ENCODE assay signal across 25 cellular contexts in the genomic region with DNA sequence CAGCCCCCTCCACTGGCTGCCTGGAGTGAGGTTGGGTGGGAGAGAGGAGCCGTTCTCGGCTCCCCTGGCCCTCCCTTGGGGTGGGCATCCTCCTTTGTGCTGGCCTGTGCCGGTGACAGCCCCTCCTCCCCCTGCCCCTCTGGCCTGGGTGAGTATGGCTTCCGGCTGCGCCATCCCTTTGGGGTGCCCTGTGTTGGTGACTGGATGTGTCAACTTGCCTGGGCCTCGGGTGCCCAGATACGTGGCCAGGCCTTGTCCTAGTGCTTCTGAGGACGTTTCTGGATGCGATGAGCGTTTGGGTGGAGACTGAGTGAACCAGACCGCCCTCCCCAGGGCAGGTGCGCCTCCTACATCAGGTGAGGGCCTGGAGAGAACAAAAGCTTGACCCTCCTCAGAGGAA. TPM values are rescaled to one million over a fixed set of nuclear protein-coding genes. Genes with fewer than 3 reads are reported as not detected.
DNase-seq lines count a peak whose midpoint lies in the region; ATAC-seq and TF ChIP-seq lines count a peak whose summit lies in the region.
"Had no signal": no experiment of that assay in that cellular context is flagged by ENCODE, and none has a peak within 500 bp of the region (broad histone marks: within the 10 kb centered on the region; RNA-seq: fewer than 3 reads in every experiment).

No MANE protein-coding gene starts in this region.

- TF ChIP-seq CTCF in GM23338 (conservative IDR thresholded peaks at IDR 0.05; ENCODE audit: low read depth in 2 of 2): peak in 1 of 2 experiments; percentile 20; a peak in 1 of 4 replicates
- no peak for TF ChIP-seq CTCF in MM.1S (IDR thresholded peaks at IDR 0.05; ENCODE audit: low read length)

- H2AFZ ChIP-seq in GM23338 (peak overlapping the region; percentile 67; the same call in 1 of the 2 replicates), MM.1S (ENCODE audit: low read length) (no peak overlapping the region), trophoblast cell (ENCODE audit: insufficient read depth, low read length, poor library complexity) (no peak overlapping the region)
- H2AFZ ChIP-seq: hepatocyte had no signal

- DNase-seq in GM23338 (ENCODE audit: low spot score) (no peak), MM.1S (no peak), epithelial cell of prostate (ENCODE audit: low read depth, low spot score) (no peak), trophoblast cell (no peak), NCI-H2196 (lab: John Stamatoyannopoulos, UW; ENCODE audit: unreplicated experiment) (no peak), midbrain (lab: John Stamatoyannopoulos, UW) (no peak), NCI-H526 treated with DMSO at 0.1 percent for 48 hours (lab: John Stamatoyannopoulos, UW) (no peak)
- DNase-seq: activated CD4-positive, CD25-positive, alpha-beta regulatory T cell; activated CD8-positive, alpha-beta T cell treated with anti-CD3 and anti-CD28 coated beads for 36 hours; activated naive CD4-positive, alpha-beta T cell; activated T-cell treated with anti-CD3 and anti-CD28 coated beads for 4 hours; amygdala; central memory CD4-positive, alpha-beta T cell; foreskin melanocyte; GOT3; naive B cell; NCI-H1436; NCI-H510A treated with DMSO at 0.1 percent for 48 hours; NK-92 treated with Interleukin-12 subunit alpha and Interleukin-12 subunit beta, amount 100 ng/mL, for 24 hours; stimulated activated naive CD8-positive, alpha-beta T cell treated with anti-CD3 and anti-CD28 coated beads, Interleukin-15, amount 100 ng/mL, for 72 hours; T-helper 9 cell had no signal

- H2BK5ac ChIP-seq in trophoblast cell (ENCODE audit: low read depth, low read length, poor library complexity): no peak overlapping the region

- no peaks in the 10 kb centered on the region for H3K9me3 ChIP-seq in MM.1S (replicated peaks; ENCODE audit: insufficient read depth, low read length)
- no peaks in the 10 kb centered on the region for H3K9me3 ChIP-seq in trophoblast cell (ENCODE audit: insufficient read depth, low read depth, low read length)
- H3K9me3 ChIP-seq: ovary had no signal

- H3K9me3 Mint-ChIP-seq in GM23338: peaks cover 4% of the 10 kb centered on the region
- H3K9me3 Mint-ChIP-seq: activated CD8-positive, alpha-beta T cell treated with anti-CD3 and anti-CD28 coated beads for 36 hours; naive B cell; stimulated activated naive CD8-positive, alpha-beta T cell treated with anti-CD3 and anti-CD28 coated beads, Interleukin-15, amount 100 ng/mL, for 72 hours; type B pancreatic cell had no signal

- no CpG with 5 or more reads among the region's 12 CpGs for WGBS in trophoblast cell (ENCODE audit: extremely low coverage, insufficient coverage, insufficient read length)

- H4K12ac ChIP-seq in trophoblast cell (ENCODE audit: low read depth, low read length): no peak overlapping the region

- H3K4me3 Mint-ChIP-seq in GM23338: no peak overlapping the region
- H3K4me3 Mint-ChIP-seq: activated CD8-positive, alpha-beta T cell treated with anti-CD3 and anti-CD28 coated beads for 36 hours; naive B cell; stimulated activated naive CD8-positive, alpha-beta T cell treated with anti-CD3 and anti-CD28 coated beads, Interleukin-15, amount 100 ng/mL, for 72 hours had no signal

- H3F3A ChIP-seq in GM23338 (replicated peaks; ENCODE audit: low read depth) (no peaks in the 10 kb centered on the region), MM.1S (ENCODE audit: insufficient read depth, low read length) (no peaks in the 10 kb centered on the region)

- H4K20me1 ChIP-seq in GM23338 (replicated peaks; ENCODE audit: insufficient read depth) (no peaks in the 10 kb centered on the region), MM.1S (ENCODE audit: insufficient read depth, low read length) (no peaks in the 10 kb centered on the region)

- no peaks in the 10 kb centered on the region for H3K79me2 ChIP-seq in GM23338 (replicated peaks; ENCODE audit: insufficient read depth)
- no peaks in the 10 kb centered on the region for H3K79me2 ChIP-seq in MM.1S (ENCODE audit: low read length)
- no peaks in the 10 kb centered on the region for H3K79me2 ChIP-seq in trophoblast cell (ENCODE audit: control insufficient read depth, insufficient read depth, low read length, poor library complexity)
- H3K79me2 ChIP-seq: hepatocyte had no signal

- peak overlapping the region; percentile 8 for H4K91ac ChIP-seq in trophoblast cell (ENCODE audit: low read depth, low read length)

- no peaks in the 10 kb centered on the region; the same call in 1 of the 2 replicates for H3K4me1 ChIP-seq in GM23338 (ENCODE audit: insufficient read depth)
- 0 out of 2 replicates have a peak, but pooled peaks cover 4% of the 10 kb centered on the region for H3K4me1 ChIP-seq in MM.1S (ENCODE audit: low read length)
- H3K4me1 ChIP-seq in trophoblast cell (ENCODE audit: control insufficient read depth in 1 of 2, insufficient read depth in 2 of 2, low read length in 2 of 2): peaks cover 13 to 14% of the 10 kb centered on the region in 2 experiments

- H3K27ac Mint-ChIP-seq in GM23338: no peak overlapping the region
- H3K27ac Mint-ChIP-seq: activated CD8-positive, alpha-beta T cell treated with anti-CD3 and anti-CD28 coated beads for 36 hours; naive B cell; stimulated activated naive CD8-positive, alpha-beta T cell treated with anti-CD3 and anti-CD28 coated beads, Interleukin-15, amount 100 ng/mL, for 72 hours had no signal

- H2BK120ac ChIP-seq in trophoblast cell (ENCODE audit: insufficient read depth, low read length, poor library complexity): peak overlapping the region; percentile 28

- no peak overlapping the region for H3K4me3 ChIP-seq in GM23338
- H3K4me3 ChIP-seq in MM.1S (ENCODE audit: low read length): no peak overlapping the region
- H3K4me3 ChIP-seq in trophoblast cell (ENCODE audit: low read depth, low read length): no peak overlapping the region
- H3K4me3 ChIP-seq: hepatocyte, ovary had no signal

- peaks cover 2% of the 10 kb centered on the region for H3K79me1 ChIP-seq in trophoblast cell (ENCODE audit: low read length)

- no peak overlapping the region for H3K9ac ChIP-seq in MM.1S (ENCODE audit: low read length)
- H3K9ac ChIP-seq in trophoblast cell (ENCODE audit: low read length): no peak overlapping the region

- H3K14ac ChIP-seq in trophoblast cell (ENCODE audit: low read length): no peak overlapping the region

- H3K27me3 Mint-ChIP-seq in GM23338 (ENCODE audit: insufficient read depth, low read depth, poor library complexity): peaks cover 13% of the 10 kb centered on the region
- H3K27me3 Mint-ChIP-seq: activated CD8-positive, alpha-beta T cell treated with anti-CD3 and anti-CD28 coated beads for 36 hours had no signal

- H3K27me3 ChIP-seq in GM23338 (ENCODE audit: insufficient read depth): no peaks in the 10 kb centered on the region
- peaks cover 9% of the 10 kb centered on the region; the same call in 1 of the 2 replicates for H3K27me3 ChIP-seq in MM.1S (replicated peaks; ENCODE audit: insufficient read depth, low read length)
- no peaks in the 10 kb centered on the region for H3K27me3 ChIP-seq in trophoblast cell (ENCODE audit: insufficient read depth, low read length)
- H3K27me3 ChIP-seq: hepatocyte, ovary had no signal

- H3K27ac ChIP-seq in GM23338 (ENCODE audit: low read depth): no peak overlapping the region
- H3K27ac ChIP-seq in MM.1S (ENCODE audit: low read length): peak overlapping the region; percentile 44; the same call in 1 of the 2 replicates
- peak overlapping the region; percentile 40 for H3K27ac ChIP-seq in epithelial cell of prostate
- no peak overlapping the region for H3K27ac ChIP-seq in trophoblast cell (ENCODE audit: low read depth, low read length)
- H3K27ac ChIP-seq: C4-2B, hepatocyte, ovary had no signal

- no peak overlapping the region for H3K4ac ChIP-seq in trophoblast cell (ENCODE audit: low read depth, low read length)

- no peak overlapping the region for H3K18ac ChIP-seq in trophoblast cell (ENCODE audit: low read length)

- H2BK12ac ChIP-seq in trophoblast cell (ENCODE audit: low read length): no peak overlapping the region

- H2AK5ac ChIP-seq in trophoblast cell (ENCODE audit: low read length): no peak overlapping the region

- no peak overlapping the region for H3K23ac ChIP-seq in trophoblast cell (ENCODE audit: low read length)

- peaks cover 26% of the 10 kb centered on the region for H3K4me1 Mint-ChIP-seq in GM23338
- H3K4me1 Mint-ChIP-seq: naive B cell; stimulated activated naive CD8-positive, alpha-beta T cell treated with anti-CD3 and anti-CD28 coated beads, Interleukin-15, amount 100 ng/mL, for 72 hours had no signal

- H3K4me2 ChIP-seq in GM23338 (no peak overlapping the region), MM.1S (ENCODE audit: low read depth, low read length) (no peak overlapping the region), trophoblast cell (ENCODE audit: low read length) (no peak overlapping the region)
- H3K4me2 ChIP-seq: hepatocyte had no signal

- H4K8ac ChIP-seq in trophoblast cell (ENCODE audit: low read depth, low read length): no peak overlapping the region

- H3K9me2 ChIP-seq in GM23338 (ENCODE audit: insufficient read depth) (no peaks in the 10 kb centered on the region; the same call in 1 of the 2 replicates), MM.1S (replicated peaks; ENCODE audit: insufficient read depth, low read length) (no peaks in the 10 kb centered on the region)

- ATAC-seq in GM23338: no peak; the same call in 2 of the 3 replicates
- ATAC-seq: activated CD8-positive, alpha-beta T cell treated with anti-CD3 and anti-CD28 coated beads for 36 hours; stimulated activated naive CD8-positive, alpha-beta T cell treated with anti-CD3 and anti-CD28 coated beads, Interleukin-15, amount 100 ng/mL, for 72 hours had no signal

- H3K36me3 Mint-ChIP-seq in GM23338 (ENCODE audit: low read depth): peaks cover 1% of the 10 kb centered on the region; the same call in 1 of the 3 replicates
- H3K36me3 Mint-ChIP-seq: naive B cell, type B pancreatic cell had no signal

- H3K36me3 ChIP-seq in GM23338 (ENCODE audit: insufficient read depth): no peaks in the 10 kb centered on the region
- H3K36me3 ChIP-seq in MM.1S (replicated peaks; ENCODE audit: insufficient read depth, low read length): no peaks in the 10 kb centered on the region
- H3K36me3 ChIP-seq in trophoblast cell (ENCODE audit: control insufficient read depth in 1 of 2, insufficient read depth in 2 of 2, low read length in 2 of 2): no peaks in the 10 kb centered on the region
- H3K36me3 ChIP-seq: ovary had no signal

TF ChIP-seq in GM23338, 12 proteins besides CTCF, POLR2A, EP300 and RAD21:
- TF ChIP-seq EZH2phosphoT487 (IDR thresholded peaks at IDR 0.05; ENCODE audit: unreplicated experiment) (no peak), CREB1 (CRISPR knock-in tag; IDR thresholded peaks at IDR 0.05; ENCODE audit: low read depth) (no peak)
TF ChIP-seq in GM23338: peak in this region for 0.

RNA-seq across cellular contexts. Expression of gene PLXNA1, which starts 59.7 kb away (rescaled TPM):
- 73.5 and 80.2 TPM in 2 replicates for total RNA-seq in GM23338 (2014; rRNA removed; shearing (Covaris generic))
- 10.6 and 11.0 TPM in 2 replicates for polyA plus RNA-seq in GM23338 (2016; fragmentation: Nextera tagmentation; extraction: Ambion mirVana)
- polyA plus RNA-seq in trophoblast cell (2013): 32.2 and 33.7 TPM in 2 replicates

Comparison
In these comparisons a context has a peak if more than half of its experiments do, and no peak if none do; other contexts are left out.
1. H3K27ac ChIP-seq: peak in MM.1S (single experiment) and epithelial cell of prostate (single experiment); none in GM23338 (single experiment) and trophoblast cell (single experiment).